Comparison of ENCODE assay signal across 17 cellular contexts in genomic region chr12:131101006-131101405, GRCh38.
DNase-seq lines count a peak whose midpoint lies in the region; ATAC-seq, FAIRE-seq and TF ChIP-seq lines count a peak whose summit lies in the region.
"Had no signal": no experiment of that assay in that cellular context is flagged by ENCODE, and none has a peak within 500 bp of the region (broad histone marks: within the 10 kb centered on the region; RNA-seq: fewer than 3 reads in every experiment).

No MANE protein-coding gene starts in this region.

- H3K36me3 Mint-ChIP-seq in osteocyte (ENCODE audit: unreplicated experiment), result no peaks in the 10 kb centered on the region
- H3K36me3 Mint-ChIP-seq in CD4-positive, alpha-beta memory T cell, result no peaks in the 10 kb centered on the region

- H3K27me3 Mint-ChIP-seq in osteocyte (ENCODE audit: unreplicated experiment), result no peaks in the 10 kb centered on the region
- peaks cover 0 to 2% of the 10 kb centered on the region in 2 donors for H3K27me3 Mint-ChIP-seq in CD4-positive, alpha-beta memory T cell

- RAD21 ChIA-PET in GM12878 (lab: Charles Lee; ENCODE audit: unreplicated experiment), result interaction anchor here (1.3 to 2.1 kb wide), 3 partner anchors 8 to 117 kb away, joined by 3 to 11 read pairs (median 8); no protein-coding TSS in a partner anchor

- H3K4me3 Mint-ChIP-seq in osteocyte (ENCODE audit: unreplicated experiment), result no peak overlapping the region
- no peak overlapping the region for H3K4me3 Mint-ChIP-seq in CD4-positive, alpha-beta memory T cell
- H3K4me3 Mint-ChIP-seq: GM23338 had no signal

- no peak overlapping the region for H2AFZ ChIP-seq in HepG2 (ENCODE audit: low read length)
- no peak overlapping the region for H2AFZ ChIP-seq in GM12878 (ENCODE audit: control insufficient read depth, low read depth, low read length)
- H2AFZ ChIP-seq: GM23338 had no signal

- CTCF ChIA-PET in HepG2 (lab: Yijun Ruan, JAX; ENCODE audit: low intra/inter-chr PET ratio, low total read pairs) (no interaction called here), GM12878 (lab: Yijun Ruan, JAX) (interaction anchor here (1.3 to 2.4 kb wide), 2 partner anchors 8 to 32 kb away, joined by 9 to 18 read pairs; no protein-coding TSS in a partner anchor)
- CTCF ChIA-PET in CD4-positive, alpha-beta memory T cell (lab: Charles Lee; ENCODE audit: partially characterized antibody), result no interaction called here

- ATAC-seq in right lobe of liver, result no peak
- no peak for ATAC-seq in HepG2
- no peak for ATAC-seq in GM12878
- ATAC-seq: GM23338 had no signal

- H3K9me3 Mint-ChIP-seq in osteocyte (ENCODE audit: unreplicated experiment), result no peaks in the 10 kb centered on the region
- peaks cover 0 to 2% (median 0%) of the 10 kb centered on the region in 8 donors for H3K9me3 Mint-ChIP-seq in CD4-positive, alpha-beta memory T cell
- H3K9me3 Mint-ChIP-seq: GM23338 had no signal

- peak; percentile 1 to 23 (median 10) for DNase-seq in right lobe of liver
- no peak for DNase-seq in HepG2 (ENCODE audit: low spot score)
- no peak for DNase-seq in GM12878 (ENCODE audit: low read depth, low spot score)
- peak; percentile 49 for DNase-seq in osteocyte (ENCODE audit: extremely low spot score, unreplicated experiment)
- DNase-seq in uterus, result peak; percentile 2 to 6
- no peak for DNase-seq in NOMO-1 treated with DMSO at 0.1 percent for 48 hours (lab: John Stamatoyannopoulos, UW; ENCODE audit: unreplicated experiment)
- no peak for DNase-seq in transverse colon
- no peak for DNase-seq in CD4-positive, alpha-beta memory T cell
- DNase-seq: ACHN, DMS 273 treated with DMSO at 0.1 percent for 48 hours, KG1, NCI-H1105 treated with DMSO at 0.1 percent for 48 hours, NCI-H187 treated with DMSO at 0.1 percent for 48 hours, NCI-H2171, NCI-H510A, NCI-H82 had no signal

- intact Hi-C loops in right lobe of liver (cut with DNase I), result no loop called here
- intact Hi-C loops in HepG2 (cut with micrococcal nuclease; ENCODE audit: unreplicated experiment), result loop anchor here (10.0 kb wide), 1 partner anchor 734 kb away; no protein-coding TSS in a partner anchor
- intact Hi-C loops in GM12878 (cut with micrococcal nuclease; ENCODE audit: unreplicated experiment), result loop anchor here (5.0 kb wide), 1 partner anchor 184 kb away; no protein-coding TSS in a partner anchor
- intact Hi-C loops in uterus (cut with DNase I; ENCODE audit: low total_unique reads), result no loop called here
- intact Hi-C loops in transverse colon (cut with DNase I; ENCODE audit: low total_unique reads), result no loop called here
- intact Hi-C loops in CD4-positive, alpha-beta memory T cell (cut with micrococcal nuclease), result loop anchor here (10.0 kb wide), 1 partner anchor 894 kb away; no protein-coding TSS in a partner anchor

- TF ChIP-seq CTCF in right lobe of liver (IDR thresholded peaks at IDR 0.05) (no peak), HepG2 (CRISPR knock-in tag; IDR thresholded peaks at IDR 0.05) (no peak), GM12878 (IDR thresholded peaks at IDR 0.05 in 2 of 3, conservative IDR thresholded peaks at IDR 0.05 in 1 of 3; ENCODE audit: control insufficient read depth in 2 of 3, extremely low read depth in 1 of 3, insufficient read depth in 1 of 3, low read depth in 3 of 3, low read length in 3 of 3) (no peak), osteocyte (IDR thresholded peaks at IDR 0.05) (no peak), uterus (IDR thresholded peaks at IDR 0.05) (no peak), transverse colon (IDR thresholded peaks at IDR 0.05) (no peak)

- H3K4me2 ChIP-seq in HepG2 (ENCODE audit: low read depth, low read length), result no peak overlapping the region
- H3K4me2 ChIP-seq in GM12878 (ENCODE audit: control insufficient read depth, insufficient read depth), result no peak overlapping the region
- H3K4me2 ChIP-seq: GM23338 had no signal

- H3K9me3 ChIP-seq in right lobe of liver (no peaks in the 10 kb centered on the region), HepG2 (ENCODE audit: low read length) (no peaks in the 10 kb centered on the region), GM12878 (replicated peaks; ENCODE audit: control insufficient read depth, insufficient read depth, low read length) (no peaks in the 10 kb centered on the region; the same call in 2 of the 3 replicates), uterus (no peaks in the 10 kb centered on the region), transverse colon (no peaks in the 10 kb centered on the region)
- no peaks in the 10 kb centered on the region for H3K9me3 ChIP-seq in CD4-positive, alpha-beta memory T cell (ENCODE audit: control insufficient read depth in 1 of 2, low read length in 2 of 2)

- TF ChIP-seq POLR2A in right lobe of liver (IDR thresholded peaks at IDR 0.05) (no peak), HepG2 (IDR thresholded peaks at IDR 0.05; ENCODE audit: insufficient read depth in 1 of 2, low read depth in 2 of 2, low read length in 2 of 2) (no peak), GM12878 (IDR thresholded peaks at IDR 0.05; ENCODE audit: low read depth, low read length) (no peak), uterus (IDR thresholded peaks at IDR 0.05) (no peak), transverse colon (IDR thresholded peaks at IDR 0.05) (no peak)

- no peak for TF ChIP-seq EP300 in HepG2 (IDR thresholded peaks at IDR 0.05; ENCODE audit: low read depth in 2 of 2, low read length in 2 of 2)
- TF ChIP-seq EP300 in HepG2 (CRISPR knock-in tag; IDR thresholded peaks at IDR 0.05; ENCODE audit: borderline replicate concordance), result no peak
- TF ChIP-seq EP300 in GM12878 (IDR thresholded peaks at IDR 0.05; ENCODE audit: borderline replicate concordance in 1 of 2, control insufficient read depth in 1 of 2, low read depth in 2 of 2, low read length in 2 of 2), result no peak
- TF ChIP-seq EP300 in transverse colon (IDR thresholded peaks at IDR 0.05; ENCODE audit: low read depth), result no peak

- H3K4me1 ChIP-seq in right lobe of liver, result no peaks in the 10 kb centered on the region
- H3K4me1 ChIP-seq in HepG2 (ENCODE audit: insufficient read depth, low read length), result peaks cover 6% of the 10 kb centered on the region; the same call in 1 of the 2 replicates
- H3K4me1 ChIP-seq in GM12878 (ENCODE audit: control insufficient read depth, insufficient read depth, low read length), result peaks cover 44% of the 10 kb centered on the region
- no peaks in the 10 kb centered on the region for H3K4me1 ChIP-seq in uterus
- peaks cover 0 to 4% (median 0%) of the 10 kb centered on the region in 4 donors for H3K4me1 ChIP-seq in transverse colon
- H3K4me1 ChIP-seq in CD4-positive, alpha-beta memory T cell (ENCODE audit: insufficient read depth, low read length), result peaks cover 18% of the 10 kb centered on the region

- no peak overlapping the region for H3K4me3 ChIP-seq in right lobe of liver
- H3K4me3 ChIP-seq in HepG2 (replicated peaks in 1 of 3; ENCODE audit: insufficient read depth in 1 of 3, low read depth in 2 of 3, low read length in 3 of 3), result no peak overlapping the region
- H3K4me3 ChIP-seq in GM12878, result no peak overlapping the region
- no peak overlapping the region for H3K4me3 ChIP-seq in uterus
- no peak overlapping the region for H3K4me3 ChIP-seq in transverse colon
- H3K4me3 ChIP-seq in CD4-positive, alpha-beta memory T cell (ENCODE audit: low read length in 2 of 2), result no peak overlapping the region
- H3K4me3 ChIP-seq: GM23338 had no signal

- H3K27ac ChIP-seq in right lobe of liver (no peak overlapping the region), HepG2 (ENCODE audit: extremely low read length, insufficient read depth, low read length) (no peak overlapping the region), GM12878 (ENCODE audit: control insufficient read depth, insufficient read depth) (peak overlapping the region; percentile 86), uterus (no peak overlapping the region), transverse colon (no peak overlapping the region)
- H3K27ac ChIP-seq in CD4-positive, alpha-beta memory T cell (ENCODE audit: low read depth, low read length), result no peak overlapping the region

- H4K20me1 ChIP-seq in HepG2 (ENCODE audit: insufficient read depth, low read length), result no peaks in the 10 kb centered on the region
- no peaks in the 10 kb centered on the region for H4K20me1 ChIP-seq in GM12878 (ENCODE audit: control insufficient read depth, insufficient read depth)

- H3K27ac Mint-ChIP-seq in osteocyte (ENCODE audit: unreplicated experiment), result no peak overlapping the region
- no peak overlapping the region for H3K27ac Mint-ChIP-seq in CD4-positive, alpha-beta memory T cell
- H3K27ac Mint-ChIP-seq: GM23338 had no signal

- H3K79me2 ChIP-seq in HepG2 (ENCODE audit: insufficient read depth, low read length) (no peaks in the 10 kb centered on the region), GM12878 (ENCODE audit: control insufficient read depth, insufficient read depth, low read length) (no peaks in the 10 kb centered on the region; the same call in 1 of the 2 replicates)

- H3K9ac ChIP-seq in HepG2 (ENCODE audit: insufficient read depth, low read depth, low read length) (no peak overlapping the region), GM12878 (ENCODE audit: control insufficient read depth, insufficient read depth, low read length) (no peak overlapping the region)

- FAIRE-seq in HepG2 (lab: Jason Lieb, UNC) (no peak), GM12878 (lab: Jason Lieb, UNC) (no peak)

- SMC1A ChIA-PET in GM12878 (lab: Charles Lee; ENCODE audit: uncharacterized antibody, unreplicated experiment), result interaction anchor here (1.3 to 6.4 kb wide), 5 partner anchors 8 to 230 kb away, joined by 3 to 65 read pairs (median 5); no protein-coding TSS in a partner anchor

- H3K4me1 Mint-ChIP-seq in osteocyte (ENCODE audit: unreplicated experiment), result peaks cover 2% of the 10 kb centered on the region
- peaks cover 5 to 14% (median 8%) of the 10 kb centered on the region in 4 donors for H3K4me1 Mint-ChIP-seq in CD4-positive, alpha-beta memory T cell
- H3K4me1 Mint-ChIP-seq: GM23338 had no signal

- no peak for TF ChIP-seq RAD21 in HepG2 (CRISPR knock-in tag; IDR thresholded peaks at IDR 0.05)
- no peak for TF ChIP-seq RAD21 in GM12878 (IDR thresholded peaks at IDR 0.05; ENCODE audit: insufficient read depth, low read depth, low read length)

- no peaks in the 10 kb centered on the region for H3K36me3 ChIP-seq in right lobe of liver
- H3K36me3 ChIP-seq in HepG2 (replicated peaks in 1 of 2; ENCODE audit: control insufficient read depth in 1 of 2, insufficient read depth in 2 of 2, low read length in 2 of 2), result no peaks in the 10 kb centered on the region
- H3K36me3 ChIP-seq in GM12878 (ENCODE audit: control insufficient read depth in 2 of 2, insufficient read depth in 2 of 2, low read length in 1 of 2), result no peaks in the 10 kb centered on the region
- H3K36me3 ChIP-seq in uterus, result no peaks in the 10 kb centered on the region
- no peaks in the 10 kb centered on the region for H3K36me3 ChIP-seq in transverse colon
- no peaks in the 10 kb centered on the region for H3K36me3 ChIP-seq in CD4-positive, alpha-beta memory T cell (ENCODE audit: insufficient read depth, low read length)

- no peaks in the 10 kb centered on the region for H3K27me3 ChIP-seq in right lobe of liver
- H3K27me3 ChIP-seq in HepG2 (ENCODE audit: control insufficient read depth in 1 of 2, insufficient read depth in 2 of 2, low read length in 2 of 2), result no peaks in the 10 kb centered on the region
- no peaks in the 10 kb centered on the region for H3K27me3 ChIP-seq in GM12878 (replicated peaks in 1 of 2; ENCODE audit: control insufficient read depth in 2 of 2, insufficient read depth in 2 of 2, low read length in 1 of 2)
- H3K27me3 ChIP-seq in uterus, result no peaks in the 10 kb centered on the region
- H3K27me3 ChIP-seq in transverse colon, result no peaks in the 10 kb centered on the region
- no peaks in the 10 kb centered on the region for H3K27me3 ChIP-seq in CD4-positive, alpha-beta memory T cell (ENCODE audit: insufficient read depth, low read length)

- BruUV-seq in HepG2 (replicated peaks; lab: Mats Ljungman, UMichigan) (no TSS peak), GM12878 (replicated peaks; lab: Mats Ljungman, UMichigan) (no TSS peak)

- POLR2A ChIA-PET in HepG2 (lab: Yijun Ruan, JAX), result no interaction called here
- POLR2A ChIA-PET in GM12878 (lab: Charles Lee), result interaction anchor here (1.5 kb wide), 1 partner anchor 8 kb away, joined by 9 read pairs; no protein-coding TSS in a partner anchor
- POLR2A ChIA-PET in CD4-positive, alpha-beta memory T cell (lab: Charles Lee; ENCODE audit: partially characterized antibody), result no interaction called here

- in situ Hi-C loops in HepG2 (cut with HindIII; ENCODE audit: extremely low pct_ligation_motif_present, low pct_unique_long_range_greater_than_20kb) (loop anchor here (10.0 to 25.0 kb wide), 2 partner anchors 354 to 736 kb away; partner anchors contain the start of gene MMP17), GM12878 (cut with MboI) (loop anchor here (10.0 kb wide), 1 partner anchor 724 kb away; the partner anchor contains the start of gene MMP17), transverse colon (cut with MboI; ENCODE audit: low pct_ligation_motif_present in 1 of 4, low pct_unique_long_range_greater_than_20kb in 1 of 4, low sequenced_read_pairs in 3 of 4) (loop anchor here in 2 of 4 donors (25.0 kb wide), 1 partner anchor 189 kb away; no protein-coding TSS in a partner anchor)

- WGBS in right lobe of liver (ENCODE audit: insufficient coverage, low coverage, low lambda C conversion rate, missing lambda C conversion rate), result 84% methylated on average over 4 of the region's 4 CpGs
- 80% methylated on average over 3 of the region's 4 CpGs for WGBS in HepG2 (ENCODE audit: low lambda C conversion rate)
- WGBS in GM12878 (ENCODE audit: insufficient coverage, insufficient replicate concordance, low lambda C conversion rate, missing lambda C conversion rate), result 88% methylated on average over 4 of the region's 4 CpGs
- WGBS in transverse colon (ENCODE audit: low coverage in 1 of 2), 2 donors, result 40 to 75% methylated on average over 1 to 4 of the region's 4 CpGs

Comparison
In these comparisons a context has a peak if more than half of its experiments do, and no peak if none do; other contexts are left out.
1. DNase-seq: peak in right lobe of liver (3 of 3), osteocyte (single experiment) and uterus (2 of 2); none in HepG2 (single experiment), GM12878 (single experiment), NOMO-1 treated with DMSO at 0.1 percent for 48 hours (single experiment), transverse colon (single experiment) and CD4-positive, alpha-beta memory T cell (0 of 5).
2. intact Hi-C loops: an anchor here in HepG2 (10.0 kb wide), GM12878 (5.0 kb wide) and CD4-positive, alpha-beta memory T cell (10.0 kb wide); none called in right lobe of liver, uterus and transverse colon.